Comparison of ENCODE assay signal across 8 cellular contexts in the genomic region with DNA sequence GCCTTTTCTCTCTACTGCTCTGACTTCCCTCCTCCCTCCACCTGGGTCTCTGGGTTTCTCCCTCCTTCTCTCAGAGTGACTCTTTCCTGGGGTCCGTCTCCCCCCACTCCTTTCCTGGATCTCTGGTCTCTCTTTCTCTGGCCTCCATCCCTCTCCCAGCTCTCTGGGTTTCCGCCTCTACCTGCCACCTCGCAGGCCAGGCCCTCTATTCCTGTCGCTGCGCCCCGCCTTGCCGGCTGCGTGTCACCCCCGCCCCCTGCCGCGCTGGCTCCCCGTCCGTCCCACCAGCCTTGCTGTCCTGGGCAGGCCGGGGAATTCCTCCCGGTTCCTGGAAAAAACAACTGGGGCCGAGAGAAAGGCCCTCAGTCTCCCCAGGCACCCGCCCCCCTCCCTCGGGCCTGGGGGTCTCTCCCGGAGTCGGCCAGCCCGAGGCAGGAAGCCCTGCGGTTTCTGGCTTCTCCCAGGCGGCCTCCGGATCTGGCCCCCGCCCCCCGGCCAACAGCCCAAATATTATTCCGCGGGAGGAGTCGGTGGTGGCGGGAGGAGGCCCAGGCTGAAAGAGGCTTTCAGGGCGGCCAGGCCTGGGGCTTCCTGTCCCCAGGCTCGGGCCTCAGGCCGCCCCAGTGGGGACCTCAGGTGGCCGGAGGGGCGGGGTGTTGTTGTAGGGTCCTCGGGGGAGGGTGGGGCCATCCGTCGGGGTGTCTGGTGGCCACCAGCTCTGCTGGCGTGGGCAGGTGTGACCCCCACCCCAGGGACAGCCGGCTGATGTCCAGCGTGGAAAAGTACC. TPM values are rescaled to one million over a fixed set of nuclear protein-coding genes. Genes with fewer than 3 reads are reported as not detected.
DNase-seq lines count a peak whose midpoint lies in the region; ATAC-seq and TF ChIP-seq lines count a peak whose summit lies in the region.

No MANE protein-coding gene starts in this region.

- peaks cover 14% of the 10 kb centered on the region for H3K4me1 ChIP-seq in GM23338 (ENCODE audit: insufficient read depth)

- H3K27me3 Mint-ChIP-seq in GM23338 (ENCODE audit: insufficient read depth, low read depth, poor library complexity), result peaks cover 22% of the 10 kb centered on the region

- H4K20me1 ChIP-seq in GM23338 (replicated peaks; ENCODE audit: insufficient read depth), result no peaks in the 10 kb centered on the region; the same call in 1 of the 2 replicates

- H2AFZ ChIP-seq in GM23338, result peak overlapping the region; percentile 90

- H3K4me3 Mint-ChIP-seq in GM23338, result peak overlapping the region; percentile 69

- H3K27me3 ChIP-seq in GM23338 (ENCODE audit: insufficient read depth), result no peaks in the 10 kb centered on the region

- TF ChIP-seq CTCF in GM23338 (conservative IDR thresholded peaks at IDR 0.05; ENCODE audit: low read depth in 2 of 2), result no peak

- peak; percentile 68 for ATAC-seq in GM23338
- ATAC-seq in activated naive CD4-positive, alpha-beta T cell treated with anti-CD3 and anti-CD28 coated beads, Interleukin-2, amount 50 U/mL, for 72 hours, result no peak
- no peak for ATAC-seq in HG03196 (IDR thresholded peaks at IDR 0.05; ENCODE audit: unreplicated experiment)
- ATAC-seq in GM18858 (IDR thresholded peaks at IDR 0.05; ENCODE audit: unreplicated experiment), result no peak

- peak overlapping the region; percentile 90 for H3K4me2 ChIP-seq in GM23338

- H3K4me3 ChIP-seq in GM23338, result peak overlapping the region; percentile 62

- peaks cover 14% of the 10 kb centered on the region; the same call in 1 of the 2 replicates for H3F3A ChIP-seq in GM23338 (replicated peaks; ENCODE audit: low read depth)

- DNase-seq in GM23338 (ENCODE audit: low spot score), result peak; percentile 75
- peak in 1 of 2 donors; percentile 54 for DNase-seq in activated naive CD4-positive, alpha-beta T cell treated with anti-CD3 and anti-CD28 coated beads, Interleukin-2, amount 50 U/mL, for 72 hours (ENCODE audit: low spot score in 2 of 2)
- peak; percentile 86 for DNase-seq in islet precursor cell
- DNase-seq in stimulated activated CD4-positive, alpha-beta T cell treated with anti-CD3 and anti-CD28 coated beads, Interleukin-4, amount 100 ng/mL, for 24 hours, result peak; percentile 49
- no peak for DNase-seq in DMS79 treated with DMSO at 0.1 percent for 48 hours (lab: John Stamatoyannopoulos, UW)
- DNase-seq in C1 segment of cervical spinal cord (lab: John Stamatoyannopoulos, UW), result no peak

- no peaks in the 10 kb centered on the region for H3K9me3 Mint-ChIP-seq in GM23338
- H3K9me3 Mint-ChIP-seq in activated naive CD4-positive, alpha-beta T cell treated with anti-CD3 and anti-CD28 coated beads, Interleukin-2, amount 50 U/mL, for 72 hours, result no peaks in the 10 kb centered on the region

- H3K9me2 ChIP-seq in GM23338 (ENCODE audit: insufficient read depth), result 0 out of 2 replicates have a peak, but pooled peaks cover 4% of the 10 kb centered on the region

- peaks cover 16% of the 10 kb centered on the region for H3K36me3 Mint-ChIP-seq in GM23338 (ENCODE audit: low read depth)
- no peaks in the 10 kb centered on the region for H3K36me3 Mint-ChIP-seq in activated naive CD4-positive, alpha-beta T cell treated with anti-CD3 and anti-CD28 coated beads, Interleukin-2, amount 50 U/mL, for 72 hours

- no peaks in the 10 kb centered on the region for H3K79me2 ChIP-seq in GM23338 (replicated peaks; ENCODE audit: insufficient read depth)

- H3K4me1 Mint-ChIP-seq in GM23338, result peaks cover 46% of the 10 kb centered on the region

- H3K27ac Mint-ChIP-seq in GM23338, result peak overlapping the region; percentile 10
- peak overlapping the region; percentile 32 to 54 for H3K27ac Mint-ChIP-seq in activated naive CD4-positive, alpha-beta T cell treated with anti-CD3 and anti-CD28 coated beads, Interleukin-2, amount 50 U/mL, for 72 hours

- H3K36me3 ChIP-seq in GM23338 (ENCODE audit: insufficient read depth), result no peaks in the 10 kb centered on the region

- peak overlapping the region; percentile 66; the same call in 1 of the 2 replicates for H3K27ac ChIP-seq in GM23338 (ENCODE audit: low read depth)

TF ChIP-seq in GM23338, 12 proteins besides CTCF, POLR2A, EP300 and RAD21:
- TF ChIP-seq POLR2AphosphoS5 (IDR thresholded peaks at IDR 0.05; ENCODE audit: low read depth) (peak; percentile 29; the same call in 1 of the 2 replicates), CREB1 (CRISPR knock-in tag; IDR thresholded peaks at IDR 0.05; ENCODE audit: low read depth) (0 out of 2 replicates have a peak, but pooled peaks have one; percentile 25), NANOG (IDR thresholded peaks at IDR 0.05; ENCODE audit: borderline replicate concordance) (no peak), ZNF331 (CRISPR knock-in tag; IDR thresholded peaks at IDR 0.05; ENCODE audit: low read depth) (no peak), JUNB (IDR thresholded peaks at IDR 0.05; ENCODE audit: unreplicated experiment) (no peak)

RNA-seq across cellular contexts. Expression of a gene that starts 9.3 kb away (rescaled TPM):
- 36.0 and 41.6 TPM in 2 replicates for total RNA-seq in GM23338 (2014; rRNA removed; shearing (Covaris generic))
- polyA plus RNA-seq in GM23338 (2016; fragmentation: Nextera tagmentation; extraction: Ambion mirVana), result 9.7 and 10.4 TPM in 2 replicates
- total RNA-seq in activated naive CD4-positive, alpha-beta T cell treated with anti-CD3 and anti-CD28 coated beads, Interleukin-2, amount 50 U/mL, for 72 hours, result 10 to 100 TPM; 14.9 to 15.6 TPM

RNA-seq across cellular contexts. Expression of a gene that starts 12.5 kb away (rescaled TPM):
- 15.1 and 17.5 TPM in 2 replicates for total RNA-seq in GM23338 (2014; rRNA removed; shearing (Covaris generic))
- 11.1 and 11.7 TPM in 2 replicates for polyA plus RNA-seq in GM23338 (2016; fragmentation: Nextera tagmentation; extraction: Ambion mirVana)
- total RNA-seq in activated naive CD4-positive, alpha-beta T cell treated with anti-CD3 and anti-CD28 coated beads, Interleukin-2, amount 50 U/mL, for 72 hours, result 1 to 10 TPM in 1 of 2 donors, under 1 TPM in 1; 0.46 to 1.3 TPM

RNA-seq across cellular contexts. Expression of a gene that starts 13.7 kb away (rescaled TPM):
- 64.0 and 82.1 TPM in 2 replicates for total RNA-seq in GM23338 (2014; rRNA removed; shearing (Covaris generic))
- 33.9 and 36.8 TPM in 2 replicates for polyA plus RNA-seq in GM23338 (2016; fragmentation: Nextera tagmentation; extraction: Ambion mirVana)
- 100 to 1,000 TPM in 1 of 2 donors, 10 to 100 TPM in 1; 85.8 to 118 TPM for total RNA-seq in activated naive CD4-positive, alpha-beta T cell treated with anti-CD3 and anti-CD28 coated beads, Interleukin-2, amount 50 U/mL, for 72 hours

RNA-seq across cellular contexts. Expression of a gene that starts 25.8 kb away (rescaled TPM):
- total RNA-seq in GM23338 (2014; rRNA removed; shearing (Covaris generic)), result 6.9 and 7.9 TPM in 2 replicates
- polyA plus RNA-seq in GM23338 (2016; fragmentation: Nextera tagmentation; extraction: Ambion mirVana), result 2.7 and 3.0 TPM in 2 replicates
- 1 to 10 TPM; 8.3 to 9.1 TPM for total RNA-seq in activated naive CD4-positive, alpha-beta T cell treated with anti-CD3 and anti-CD28 coated beads, Interleukin-2, amount 50 U/mL, for 72 hours

RNA-seq across cellular contexts. Expression of a gene that starts 38.0 kb away (rescaled TPM):
- total RNA-seq in GM23338 (2014; rRNA removed; shearing (Covaris generic)), result 0.14 TPM in 1 of 2 replicates, not detected in the other
- 0.11 TPM in 1 of 2 replicates, not detected in the other for polyA plus RNA-seq in GM23338 (2016; fragmentation: Nextera tagmentation; extraction: Ambion mirVana)
- total RNA-seq in activated naive CD4-positive, alpha-beta T cell treated with anti-CD3 and anti-CD28 coated beads, Interleukin-2, amount 50 U/mL, for 72 hours, result not detected

Comparison
In these comparisons a context has a peak if more than half of its experiments do, and no peak if none do; other contexts are left out.
1. DNase-seq: peak in GM23338 (single experiment), islet precursor cell (single experiment) and stimulated activated CD4-positive, alpha-beta T cell treated with anti-CD3 and anti-CD28 coated beads, Interleukin-4, amount 100 ng/mL, for 24 hours (single experiment); none in DMS79 treated with DMSO at 0.1 percent for 48 hours (single experiment) and C1 segment of cervical spinal cord (0 of 14).